10 cellular contexts compared by ENCODE assay signal in the genomic region with DNA sequence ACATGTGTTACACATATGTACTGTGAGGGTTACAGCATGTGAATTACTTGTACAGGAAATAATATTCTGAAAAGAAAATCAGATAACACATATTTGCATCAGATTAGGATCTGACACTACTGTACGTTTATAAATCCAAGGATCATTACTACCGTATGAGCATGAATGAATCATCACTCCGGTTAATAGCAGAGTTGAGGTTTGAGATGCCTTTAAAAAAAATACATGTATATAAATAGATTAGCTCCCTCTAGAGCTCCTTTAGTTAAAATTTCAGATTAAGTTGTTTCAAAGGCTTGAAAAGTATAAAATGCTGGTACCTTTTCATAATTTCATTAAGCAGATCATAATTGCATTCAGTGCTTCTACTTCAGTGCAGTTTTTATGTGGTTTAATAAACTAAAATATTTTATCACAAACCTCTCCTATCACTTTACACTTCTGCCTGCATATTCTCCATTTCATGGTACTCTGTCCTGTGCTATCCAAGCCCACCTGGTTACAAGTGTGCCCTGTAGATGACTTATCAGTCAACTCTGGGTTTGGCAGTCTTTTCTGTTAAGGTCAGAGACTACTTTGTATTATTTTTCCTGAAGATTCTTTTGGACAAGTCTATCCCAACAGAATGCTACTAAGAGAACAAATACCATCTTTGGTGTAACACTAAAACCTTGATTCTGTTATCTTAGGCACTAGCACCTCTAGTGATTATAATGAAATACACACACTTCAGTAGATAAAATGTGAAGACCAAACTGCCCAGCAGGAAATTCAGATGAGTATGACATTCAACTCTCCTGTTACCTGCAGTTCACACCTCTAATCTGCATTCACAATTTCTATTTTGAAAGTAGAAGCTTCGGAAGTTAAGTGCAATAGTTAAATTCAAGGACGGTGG. TPM values are rescaled to one million over a fixed set of nuclear protein-coding genes. Genes with fewer than 3 reads are reported as not detected.
DNase-seq lines count a peak whose midpoint lies in the region; ATAC-seq, FAIRE-seq and TF ChIP-seq lines count a peak whose summit lies in the region.
"Had no signal": no experiment of that assay in that cellular context is flagged by ENCODE, and none has a peak within 500 bp of the region (broad histone marks: within the 10 kb centered on the region; RNA-seq: fewer than 3 reads in every experiment).

No MANE protein-coding gene starts in this region.

- TF ChIP-seq CTCF in A673 (conservative IDR thresholded peaks at IDR 0.05; ENCODE audit: low read depth, low read length) (0 out of 2 replicates have a peak, but pooled peaks have one; percentile 8), fibroblast of villous mesenchyme (IDR thresholded peaks at IDR 0.05; ENCODE audit: insufficient read depth, low read depth, low read length) (no peak)

- CTCF ChIA-PET in A673 (lab: Charles Lee) = interaction anchor here (0.6 kb wide), 1 partner anchor 169 kb away, joined by 3 read pairs; no protein-coding TSS in a partner anchor

- FAIRE-seq in TTC549 (lab: Jason Lieb, UNC) = peak; percentile 67

- ATAC-seq in GM21360 (IDR thresholded peaks at IDR 0.05; ENCODE audit: unreplicated experiment) = no peak
- no peak for ATAC-seq in GM18873 (IDR thresholded peaks at IDR 0.05; ENCODE audit: low FRiP score, unreplicated experiment)

- DNase-seq in A673 (ENCODE audit: low spot score) = peak; percentile 9
- peak; percentile 55 for DNase-seq in H4 (ENCODE audit: low spot score)
- DNase-seq in fibroblast of villous mesenchyme (ENCODE audit: low read depth) = peak; percentile 75
- DNase-seq in cortex of kidney (lab: John Stamatoyannopoulos, UW) = no peak
- no peak for DNase-seq in SKM-1 (lab: John Stamatoyannopoulos, UW; ENCODE audit: unreplicated experiment)
- DNase-seq: activated T-cell treated with anti-CD3 and anti-CD28 coated beads, Interleukin-2, amount 50 U/mL, for 1 hour; DND-41 had no signal

- no peaks in the 10 kb centered on the region for H3K27me3 ChIP-seq in A673 (replicated peaks; ENCODE audit: insufficient read depth, low read depth, low read length, poor library complexity)

- intact Hi-C loops in A673 (cut with micrococcal nuclease; ENCODE audit: unreplicated experiment) = loop anchor here (5.0 kb wide), 1 partner anchor 1232 kb away; no protein-coding TSS in a partner anchor

- POLR2A ChIA-PET in A673 (lab: Charles Lee; ENCODE audit: low non-redundant PET) = no interaction called here

- H3K9me3 ChIP-seq in A673 (ENCODE audit: low read depth, low read length, poor library complexity, severe bottlenecking) = no peaks in the 10 kb centered on the region

- H3K36me3 ChIP-seq in A673 (ENCODE audit: insufficient read depth, low read length, poor library complexity, severe bottlenecking) = no peaks in the 10 kb centered on the region

- no peaks in the 10 kb centered on the region for H3K4me1 ChIP-seq in A673 (ENCODE audit: insufficient read depth, low read length, poor library complexity, severe bottlenecking)

- H3K4me3 ChIP-seq in A673 (ENCODE audit: low read depth, low read length, poor library complexity, severe bottlenecking) (no peak overlapping the region), fibroblast of villous mesenchyme (ENCODE audit: low read depth, low read length) (no peak overlapping the region)

- BruUV-seq in A673 (replicated peaks; lab: Mats Ljungman, UMichigan) = no TSS peak

- H3K27ac ChIP-seq in A673 (ENCODE audit: low read depth, low read length, poor library complexity, severe bottlenecking) = no peak overlapping the region

RNA-seq across cellular contexts. Expression of a gene that starts 48.0 kb away (rescaled TPM):
- 0.73 and 0.87 TPM in 2 replicates for total RNA-seq in A673 (2021)
- total RNA-seq in H4 (2014; rRNA removed; shearing (Covaris generic)) = 0.04 TPM in 1 of 2 replicates, not detected in the other
- 1.3 and 2.2 TPM in 2 replicates for total RNA-seq in fibroblast of villous mesenchyme

Comparison
In these comparisons a context has a peak if more than half of its experiments do, and no peak if none do; other contexts are left out.
1. DNase-seq: peak in A673 (single experiment), H4 (single experiment) and fibroblast of villous mesenchyme (single experiment); none in cortex of kidney (single experiment) and SKM-1 (single experiment).